23 cellular contexts compared by ENCODE assay signal in genomic region chr2:117976581-117976980, GRCh38.
"Had no signal": no experiment of that assay in that cellular context is flagged by ENCODE, and none has a peak within 500 bp of the region (broad histone marks: within the 10 kb centered on the region; RNA-seq: fewer than 3 reads in every experiment).

No MANE protein-coding gene starts in this region.

- H3K27ac Mint-ChIP-seq: natural killer cell treated with Interleukin-12 subunit alpha and Interleukin-12 subunit beta and Interleukin-15 and Interleukin-18, amount 100 ng/mL, for 72 hours had no signal

- H3K4me3 Mint-ChIP-seq: immature natural killer cell; memory B cell; naive thymus-derived CD4-positive, alpha-beta T cell; natural killer cell treated with Interleukin-12 subunit alpha and Interleukin-12 subunit beta and Interleukin-15 and Interleukin-18, amount 100 ng/mL, for 72 hours; stimulated activated naive B cell treated with anti-CD40 and anti-IgM and Interleukin-4, amounts not matched to agents 10 μg/mL and 1 μg/mL and 100 μg/mL, for 72 hours had no signal

- ATAC-seq: heart right ventricle; mucosa of descending colon; naive thymus-derived CD4-positive, alpha-beta T cell; natural killer cell treated with Interleukin-12 subunit alpha and Interleukin-12 subunit beta and Interleukin-15 and Interleukin-18, amount 100 ng/mL, for 72 hours; right cardiac atrium; sciatic nerve; stimulated activated naive B cell treated with anti-CD40 and anti-IgM and Interleukin-4, amounts not matched to agents 10 μg/mL and 1 μg/mL and 100 μg/mL, for 72 hours; stimulated activated naive CD8-positive, alpha-beta T cell treated with anti-CD3 and anti-CD28 coated beads, Interleukin-15, Interleukin-2, amounts not matched to agents 100 U/mL and 50 U/mL, for 24 hours; upper lobe of right lung had no signal

- DNase-seq: heart right ventricle; immature natural killer cell; left ventricle myocardium inferior; midbrain; mucosa of descending colon; naive thymus-derived CD4-positive, alpha-beta T cell; ovary; retina; right cardiac atrium; stimulated activated CD4-positive, alpha-beta T cell treated with anti-CD3 and anti-CD28 coated beads, Interleukin-12 subunit alpha, Interleukin-12 subunit beta, amount 100 ng/mL, for 4 hours; stimulated activated CD4-positive, alpha-beta T cell treated with anti-CD3 and anti-CD28 coated beads, Interleukin-15, amount 100 ng/mL, for 24 hours; stimulated activated CD4-positive, alpha-beta T cell treated with anti-CD3 and anti-CD28 coated beads, Interleukin-2, amount 100 ng/mL, for 24 hours; stimulated activated CD4-positive, alpha-beta T cell treated with anti-CD3 and anti-CD28 coated beads, Interleukin-4, amount 100 ng/mL, for 1 hour; stimulated activated naive B cell treated with anti-CD40 and anti-IgM and Interleukin-4, amounts not matched to agents 10 μg/mL and 1 μg/mL and 100 μg/mL, for 72 hours; stimulated activated naive CD8-positive, alpha-beta T cell treated with anti-CD3 and anti-CD28 coated beads, Interleukin-15, Interleukin-2, amounts not matched to agents 100 U/mL and 50 U/mL, for 24 hours; stomach; testis; thyroid gland; transverse colon; upper lobe of right lung had no signal

- H3K27me3 Mint-ChIP-seq: memory B cell; naive thymus-derived CD4-positive, alpha-beta T cell; natural killer cell treated with Interleukin-12 subunit alpha and Interleukin-12 subunit beta and Interleukin-15 and Interleukin-18, amount 100 ng/mL, for 72 hours; stimulated activated naive B cell treated with anti-CD40 and anti-IgM and Interleukin-4, amounts not matched to agents 10 μg/mL and 1 μg/mL and 100 μg/mL, for 72 hours had no signal

- H3K9me3 Mint-ChIP-seq: immature natural killer cell; memory B cell; naive thymus-derived CD4-positive, alpha-beta T cell; natural killer cell treated with Interleukin-12 subunit alpha and Interleukin-12 subunit beta and Interleukin-15 and Interleukin-18, amount 100 ng/mL, for 72 hours; stimulated activated naive B cell treated with anti-CD40 and anti-IgM and Interleukin-4, amounts not matched to agents 10 μg/mL and 1 μg/mL and 100 μg/mL, for 72 hours had no signal
